ENCODE assay signal across 1 cellular context in the genomic region with DNA sequence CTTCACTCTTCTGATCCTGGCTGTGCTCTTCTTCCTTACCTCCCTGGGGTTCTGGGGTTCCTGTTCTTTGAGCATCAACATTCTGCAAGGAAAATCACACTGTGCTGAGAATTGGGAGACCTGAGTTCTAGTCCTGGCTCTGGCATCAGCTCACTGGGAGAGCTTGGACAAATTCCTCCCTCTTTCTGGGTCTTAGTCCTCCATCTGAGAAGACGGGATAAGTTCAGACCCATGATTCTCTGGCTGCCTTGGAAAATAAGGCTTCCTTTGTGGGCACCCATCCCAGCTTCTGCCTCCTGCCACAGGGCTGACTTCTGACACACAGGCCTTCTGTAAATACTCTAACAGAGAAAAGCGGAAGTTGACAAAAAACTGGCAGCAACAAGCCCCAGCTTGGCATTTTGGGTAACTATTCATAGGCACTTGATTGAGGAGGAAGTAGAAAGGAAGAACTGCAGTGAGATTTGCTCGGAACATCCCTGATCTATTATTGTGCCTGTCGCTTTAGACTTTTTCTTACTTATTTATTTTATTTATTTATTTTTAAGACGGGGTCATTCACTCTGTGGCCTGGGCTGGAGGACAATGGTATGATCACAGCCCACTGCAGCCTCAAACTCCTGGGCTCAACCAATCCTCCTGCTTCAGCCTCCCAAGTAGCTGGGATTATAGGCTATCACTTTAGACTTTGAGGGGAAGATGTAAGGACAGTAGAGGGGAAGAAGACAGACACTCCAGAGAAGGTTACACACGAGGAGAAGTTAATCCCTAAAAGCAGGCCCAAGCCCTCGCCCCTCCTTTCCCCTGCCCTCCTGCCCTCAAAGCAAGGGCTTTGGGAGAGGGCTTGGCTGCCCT.
TF ChIP-seq lines count a peak whose summit lies in the region.

No MANE protein-coding gene starts in this region.

TF ChIP-seq in IMR-90, 13 proteins besides CTCF, POLR2A, EP300 and RAD21 (continued from another document):
- TF ChIP-seq CEBPB (IDR thresholded peaks at IDR 0.05; ENCODE audit: low read depth, low read length) (no peak), RFX5 (IDR thresholded peaks at IDR 0.05; ENCODE audit: low read depth, low read length) (no peak), NFE2L2 (IDR thresholded peaks at IDR 0.05; ENCODE audit: low read depth, low read length) (no peak), CHD1 (IDR thresholded peaks at IDR 0.05; ENCODE audit: low read depth, low read length) (no peak)
